ENCODE assay signal across 1 cellular context in the genomic region with DNA sequence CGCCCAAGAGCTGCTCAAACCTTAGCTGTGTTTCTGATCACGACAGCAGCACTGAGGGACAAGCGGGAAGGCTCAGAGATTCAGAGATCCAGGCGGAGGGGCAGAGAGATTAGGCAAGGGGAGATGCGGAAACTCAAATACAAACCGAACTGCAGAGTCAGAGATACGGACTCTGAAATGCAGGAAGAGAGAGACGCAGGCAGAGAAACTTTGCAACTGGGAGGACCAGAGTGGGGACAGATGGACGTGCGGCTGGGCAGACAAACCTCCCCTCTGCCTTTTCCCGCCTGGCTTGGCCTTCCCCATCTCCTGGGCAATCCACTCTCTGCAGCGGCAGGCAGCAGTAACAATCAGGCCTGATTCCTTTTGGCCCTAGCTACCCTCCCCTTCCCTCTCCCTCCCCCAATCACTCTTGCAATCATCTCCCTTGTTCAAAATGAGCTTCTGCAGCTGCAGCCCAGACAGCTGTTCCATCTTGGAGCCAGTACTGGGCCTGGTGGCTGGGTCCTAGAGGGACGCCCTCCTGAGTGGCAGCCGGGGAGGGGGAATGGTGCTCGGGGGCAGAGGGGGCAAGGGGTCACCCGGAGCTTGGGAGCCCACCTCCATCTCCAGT.
TF ChIP-seq lines count a peak whose summit lies in the region.

No MANE protein-coding gene starts in this region.

TF ChIP-seq in WTC11, 78 proteins besides CTCF, POLR2A, EP300 and RAD21:
- no peak for TF ChIP-seq USF1 (CRISPR knock-in tag; IDR thresholded peaks at IDR 0.05)
- no peak for TF ChIP-seq STAT6 (CRISPR knock-in tag; conservative IDR thresholded peaks at IDR 0.05; ENCODE audit: low read depth)
- no peak for TF ChIP-seq ZNF138 (CRISPR knock-in tag; conservative IDR thresholded peaks at IDR 0.05)
- TF ChIP-seq NFE2L1 (CRISPR knock-in tag; IDR thresholded peaks at IDR 0.05): no peak
- TF ChIP-seq, protein P1, sequence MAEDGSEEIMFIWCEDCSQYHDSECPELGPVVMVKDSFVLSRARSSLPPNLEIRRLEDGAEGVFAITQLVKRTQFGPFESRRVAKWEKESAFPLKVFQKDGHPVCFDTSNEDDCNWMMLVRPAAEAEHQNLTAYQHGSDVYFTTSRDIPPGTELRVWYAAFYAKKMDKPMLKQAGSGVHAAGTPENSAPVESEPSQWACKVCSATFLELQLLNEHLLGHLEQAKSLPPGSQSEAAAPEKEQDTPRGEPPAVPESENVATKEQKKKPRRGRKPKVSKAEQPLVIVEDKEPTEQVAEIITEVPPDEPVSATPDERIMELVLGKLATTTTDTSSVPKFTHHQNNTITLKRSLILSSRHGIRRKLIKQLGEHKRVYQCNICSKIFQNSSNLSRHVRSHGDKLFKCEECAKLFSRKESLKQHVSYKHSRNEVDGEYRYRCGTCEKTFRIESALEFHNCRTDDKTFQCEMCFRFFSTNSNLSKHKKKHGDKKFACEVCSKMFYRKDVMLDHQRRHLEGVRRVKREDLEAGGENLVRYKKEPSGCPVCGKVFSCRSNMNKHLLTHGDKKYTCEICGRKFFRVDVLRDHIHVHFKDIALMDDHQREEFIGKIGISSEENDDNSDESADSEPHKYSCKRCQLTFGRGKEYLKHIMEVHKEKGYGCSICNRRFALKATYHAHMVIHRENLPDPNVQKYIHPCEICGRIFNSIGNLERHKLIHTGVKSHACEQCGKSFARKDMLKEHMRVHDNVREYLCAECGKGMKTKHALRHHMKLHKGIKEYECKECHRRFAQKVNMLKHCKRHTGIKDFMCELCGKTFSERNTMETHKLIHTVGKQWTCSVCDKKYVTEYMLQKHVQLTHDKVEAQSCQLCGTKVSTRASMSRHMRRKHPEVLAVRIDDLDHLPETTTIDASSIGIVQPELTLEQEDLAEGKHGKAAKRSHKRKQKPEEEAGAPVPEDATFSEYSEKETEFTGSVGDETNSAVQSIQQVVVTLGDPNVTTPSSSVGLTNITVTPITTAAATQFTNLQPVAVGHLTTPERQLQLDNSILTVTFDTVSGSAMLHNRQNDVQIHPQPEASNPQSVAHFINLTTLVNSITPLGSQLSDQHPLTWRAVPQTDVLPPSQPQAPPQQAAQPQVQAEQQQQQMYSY (CRISPR knock-in tag; IDR thresholded peaks at IDR 0.05): no peak
- TF ChIP-seq NR3C1 (CRISPR knock-in tag; conservative IDR thresholded peaks at IDR 0.05; ENCODE audit: low read depth): no peak
- TF ChIP-seq, protein P2, sequence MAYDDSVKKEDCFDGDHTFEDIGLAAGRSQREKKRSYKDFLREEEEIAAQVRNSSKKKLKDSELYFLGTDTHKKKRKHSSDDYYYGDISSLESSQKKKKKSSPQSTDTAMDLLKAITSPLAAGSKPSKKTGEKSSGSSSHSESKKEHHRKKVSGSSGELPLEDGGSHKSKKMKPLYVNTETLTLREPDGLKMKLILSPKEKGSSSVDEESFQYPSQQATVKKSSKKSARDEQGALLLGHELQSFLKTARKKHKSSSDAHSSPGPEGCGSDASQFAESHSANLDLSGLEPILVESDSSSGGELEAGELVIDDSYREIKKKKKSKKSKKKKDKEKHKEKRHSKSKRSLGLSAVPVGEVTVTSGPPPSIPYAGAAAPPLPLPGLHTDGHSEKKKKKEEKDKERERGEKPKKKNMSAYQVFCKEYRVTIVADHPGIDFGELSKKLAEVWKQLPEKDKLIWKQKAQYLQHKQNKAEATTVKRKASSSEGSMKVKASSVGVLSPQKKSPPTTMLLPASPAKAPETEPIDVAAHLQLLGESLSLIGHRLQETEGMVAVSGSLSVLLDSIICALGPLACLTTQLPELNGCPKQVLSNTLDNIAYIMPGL (CRISPR knock-in tag; IDR thresholded peaks at IDR 0.05): no peak
- no peak for TF ChIP-seq ZNF232 (CRISPR knock-in tag; IDR thresholded peaks at IDR 0.05)
- no peak for TF ChIP-seq ZNF121 (CRISPR knock-in tag; IDR thresholded peaks at IDR 0.05)
- TF ChIP-seq MAX (CRISPR knock-in tag; IDR thresholded peaks at IDR 0.05): no peak
- no peak for TF ChIP-seq IRF2 (CRISPR knock-in tag; IDR thresholded peaks at IDR 0.05; ENCODE audit: borderline replicate concordance, low read depth)
- TF ChIP-seq ZNF423 (CRISPR knock-in tag; IDR thresholded peaks at IDR 0.05): no peak
- TF ChIP-seq SP1 (CRISPR knock-in tag; conservative IDR thresholded peaks at IDR 0.05): no peak
- no peak for TF ChIP-seq ZSCAN18 (CRISPR knock-in tag; IDR thresholded peaks at IDR 0.05)
- no peak for TF ChIP-seq CREB1 (CRISPR knock-in tag; IDR thresholded peaks at IDR 0.05)
- no peak for TF ChIP-seq FOXK1 (CRISPR knock-in tag; IDR thresholded peaks at IDR 0.05)
- TF ChIP-seq GABPB1 (CRISPR knock-in tag; IDR thresholded peaks at IDR 0.05): no peak
- no peak for TF ChIP-seq ZNF281 (CRISPR knock-in tag; IDR thresholded peaks at IDR 0.05)
- TF ChIP-seq SOX15 (CRISPR knock-in tag; IDR thresholded peaks at IDR 0.05): no peak
